Comparison of ENCODE assay signal across 15 cellular contexts in the genomic region with DNA sequence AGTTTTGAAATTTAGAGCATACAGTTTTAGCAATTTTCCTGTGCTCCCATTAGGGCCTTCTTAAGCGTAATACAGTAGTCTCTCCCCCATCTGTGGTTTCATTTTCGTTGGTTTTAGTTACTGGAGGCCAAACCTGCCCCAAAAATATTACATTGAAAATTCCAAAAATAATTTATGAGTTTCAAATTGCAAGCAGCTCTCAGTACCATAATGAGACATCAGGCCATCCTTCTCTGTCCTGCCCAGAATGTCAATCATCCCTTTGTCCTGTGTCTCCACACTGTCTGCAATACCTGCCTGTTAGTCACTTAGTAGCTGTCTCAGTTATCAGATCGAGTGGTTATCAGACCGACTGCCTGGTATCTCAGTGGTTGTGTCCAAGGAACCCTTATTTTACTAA. TPM values are rescaled to one million over a fixed set of nuclear protein-coding genes. Genes with fewer than 3 reads are reported as not detected.
DNase-seq lines count a peak whose midpoint lies in the region; ATAC-seq, FAIRE-seq and TF ChIP-seq lines count a peak whose summit lies in the region.
"Had no signal": no experiment of that assay in that cellular context is flagged by ENCODE, and none has a peak within 500 bp of the region (broad histone marks: within the 10 kb centered on the region; RNA-seq: fewer than 3 reads in every experiment).

No MANE protein-coding gene starts in this region.

- peaks cover under 1 to 8% (median 4%) of the 10 kb centered on the region in 6 donors for H3K9me3 Mint-ChIP-seq in immature natural killer cell

- TF ChIP-seq EP300 in ovary (IDR thresholded peaks at IDR 0.05) (no peak), HepG2 (IDR thresholded peaks at IDR 0.05; ENCODE audit: low read depth in 2 of 2, low read length in 2 of 2) (no peak), HepG2 (CRISPR knock-in tag; IDR thresholded peaks at IDR 0.05; ENCODE audit: borderline replicate concordance) (no peak)

- CTCF ChIA-PET in HepG2 (lab: Yijun Ruan, JAX; ENCODE audit: low intra/inter-chr PET ratio, low total read pairs): no interaction called here

- TF ChIP-seq POLR2A in prostate gland (IDR thresholded peaks at IDR 0.05) (no peak), ovary (IDR thresholded peaks at IDR 0.05) (no peak), HepG2 (IDR thresholded peaks at IDR 0.05; ENCODE audit: insufficient read depth in 1 of 2, low read depth in 2 of 2, low read length in 2 of 2) (no peak)

- peaks cover 4% of the 10 kb centered on the region for H3K9me3 ChIP-seq in osteoblast (ENCODE audit: low read depth, low read length)
- no peaks in the 10 kb centered on the region for H3K9me3 ChIP-seq in prostate gland
- H3K9me3 ChIP-seq in ovary: no peaks in the 10 kb centered on the region
- H3K9me3 ChIP-seq in HepG2 (ENCODE audit: low read length): peaks cover 5% of the 10 kb centered on the region; the same call in 1 of the 2 replicates
- H3K9me3 ChIP-seq: SJSA1 had no signal

- H3K27me3 Mint-ChIP-seq in immature natural killer cell (ENCODE audit: low read depth in 3 of 3): no peaks in the 10 kb centered on the region
- H3K27me3 Mint-ChIP-seq: CD4-positive, alpha-beta T cell; IgD-negative memory B cell had no signal

- peaks cover 19 to 27% of the 10 kb centered on the region in 2 donors for H3K4me1 Mint-ChIP-seq in immature natural killer cell

- BruUV-seq in HepG2 (replicated peaks; lab: Mats Ljungman, UMichigan): no TSS peak

- no peak for TF ChIP-seq RAD21 in HepG2 (CRISPR knock-in tag; IDR thresholded peaks at IDR 0.05)

- ATAC-seq in GM18858 (IDR thresholded peaks at IDR 0.05; ENCODE audit: unreplicated experiment) (peak; percentile 88), GM21423 (IDR thresholded peaks at IDR 0.05; ENCODE audit: unreplicated experiment) (peak; percentile 77), HG03066 (IDR thresholded peaks at IDR 0.05; ENCODE audit: low read depth, unreplicated experiment) (peak; percentile 79), HepG2 (no peak)

- H3K9ac ChIP-seq in HepG2 (ENCODE audit: insufficient read depth, low read depth, low read length): no peak overlapping the region

- H3K27ac ChIP-seq in osteoblast (ENCODE audit: low read depth, low read length) (no peak overlapping the region), prostate gland (no peak overlapping the region), ovary (no peak overlapping the region), HepG2 (ENCODE audit: extremely low read length, insufficient read depth, low read length) (no peak overlapping the region)
- H3K27ac ChIP-seq: epithelial cell of prostate, SJSA1, tibial artery had no signal

- H3K27me3 ChIP-seq in osteoblast (ENCODE audit: insufficient read depth, low read length) (no peaks in the 10 kb centered on the region), prostate gland (replicated peaks; ENCODE audit: insufficient read depth) (no peaks in the 10 kb centered on the region), ovary (no peaks in the 10 kb centered on the region), HepG2 (ENCODE audit: control insufficient read depth in 1 of 2, insufficient read depth in 2 of 2, low read length in 2 of 2) (no peaks in the 10 kb centered on the region)
- H3K27me3 ChIP-seq: SJSA1, tibial artery had no signal

- no peak overlapping the region for H3K4me2 ChIP-seq in osteoblast (ENCODE audit: insufficient read depth, low read length)
- no peak overlapping the region for H3K4me2 ChIP-seq in HepG2 (ENCODE audit: low read depth, low read length)

- H3K79me2 ChIP-seq in osteoblast (ENCODE audit: insufficient read depth, low read length) (no peaks in the 10 kb centered on the region), HepG2 (ENCODE audit: insufficient read depth, low read length) (no peaks in the 10 kb centered on the region)

- peaks cover 47 to 62% (median 47%) of the 10 kb centered on the region in 3 donors for H3K36me3 Mint-ChIP-seq in immature natural killer cell

- H3K4me3 Mint-ChIP-seq in immature natural killer cell: peak overlapping the region in 4 of 5 donors; percentile 2 to 46 (median 24)
- H3K4me3 Mint-ChIP-seq: CD4-positive, alpha-beta T cell; IgD-negative memory B cell had no signal

- DNase-seq in immature natural killer cell (no peak), osteoblast (ENCODE audit: insufficient read length, low spot score, missing footprints) (no peak), prostate gland (ENCODE audit: low spot score) (no peak), ovary (no peak), HepG2 (ENCODE audit: low spot score) (no peak)
- DNase-seq: activated CD4-positive, alpha-beta T cell treated with anti-CD3 and anti-CD28 coated beads, Interleukin-2, amount 50 U/mL, for 48 hours; CD4-positive, alpha-beta T cell; tibial artery had no signal

- H3K4me3 ChIP-seq in osteoblast (ENCODE audit: insufficient read depth, low read length): no peak overlapping the region
- no peak overlapping the region for H3K4me3 ChIP-seq in prostate gland
- no peak overlapping the region for H3K4me3 ChIP-seq in ovary
- no peak overlapping the region for H3K4me3 ChIP-seq in HepG2 (replicated peaks in 1 of 3; ENCODE audit: insufficient read depth in 1 of 3, low read depth in 2 of 3, low read length in 3 of 3)
- H3K4me3 ChIP-seq: SJSA1, tibial artery had no signal

- in situ Hi-C loops in HepG2 (cut with HindIII; ENCODE audit: extremely low pct_ligation_motif_present, low pct_unique_long_range_greater_than_20kb): no loop called here

- FAIRE-seq in HepG2 (lab: Jason Lieb, UNC): no peak
- FAIRE-seq: islet of Langerhans had no signal

- H3K36me3 ChIP-seq in osteoblast (ENCODE audit: insufficient read depth, low read length) (peaks cover 21% of the 10 kb centered on the region), prostate gland (no peaks in the 10 kb centered on the region), ovary (no peaks in the 10 kb centered on the region), HepG2 (replicated peaks in 1 of 2; ENCODE audit: control insufficient read depth in 1 of 2, insufficient read depth in 2 of 2, low read length in 2 of 2) (peaks cover 0 to 7% of the 10 kb centered on the region in 2 experiments; a peak in 2 of 5 replicates)

- H4K20me1 ChIP-seq in osteoblast (ENCODE audit: insufficient read depth, low read length): no peaks in the 10 kb centered on the region
- H4K20me1 ChIP-seq in HepG2 (ENCODE audit: insufficient read depth, low read length): no peaks in the 10 kb centered on the region

- no peak overlapping the region for H2AFZ ChIP-seq in osteoblast (ENCODE audit: low read length)
- H2AFZ ChIP-seq in HepG2 (ENCODE audit: low read length): no peak overlapping the region

- H3K4me1 ChIP-seq in osteoblast (ENCODE audit: insufficient read depth, low read length): peaks cover 8% of the 10 kb centered on the region
- H3K4me1 ChIP-seq in prostate gland (replicated peaks): no peaks in the 10 kb centered on the region
- H3K4me1 ChIP-seq in ovary (ENCODE audit: insufficient read depth): peaks cover 3% of the 10 kb centered on the region
- no peaks in the 10 kb centered on the region for H3K4me1 ChIP-seq in HepG2 (ENCODE audit: insufficient read depth, low read length)
- H3K4me1 ChIP-seq: SJSA1, tibial artery had no signal

- intact Hi-C loops in prostate gland (cut with DNase I) (no loop called here), ovary (cut with DNase I) (no loop called here), HepG2 (cut with micrococcal nuclease; ENCODE audit: unreplicated experiment) (no loop called here)

- POLR2A ChIA-PET in HepG2 (lab: Yijun Ruan, JAX): no interaction called here

- 82% methylated on average over 4 of the region's 4 CpGs for WGBS in prostate gland
- WGBS in ovary, 3 donors: 50 to 65% (median 54%) methylated on average over 4 of the region's 4 CpGs
- WGBS in HepG2 (ENCODE audit: low lambda C conversion rate): 88% methylated on average over 4 of the region's 4 CpGs

- H3K27ac Mint-ChIP-seq in immature natural killer cell: peak overlapping the region; percentile 34 to 92 (median 84)
- H3K27ac Mint-ChIP-seq: CD4-positive, alpha-beta T cell had no signal

- TF ChIP-seq CTCF in osteoblast (IDR thresholded peaks at IDR 0.05; ENCODE audit: extremely low read depth, low read depth, low read length) (no peak), prostate gland (IDR thresholded peaks at IDR 0.05) (no peak), ovary (IDR thresholded peaks at IDR 0.05) (no peak), HepG2 (CRISPR knock-in tag; IDR thresholded peaks at IDR 0.05) (no peak)

RNA-seq across cellular contexts. Expression of a gene that starts 45.4 kb away (rescaled TPM):
- polyA plus RNA-seq in immature natural killer cell (10 to 100 TPM; 28.8 to 44.7 (median 30.0) TPM), ovary (10 to 100 TPM; 25.3 to 39.5 TPM), HepG2 (2011; rRNA removed) (11.7 and 15.1 TPM in 2 replicates)
- total RNA-seq in osteoblast (52.8 and 56.6 TPM in 2 replicates), prostate gland (10 to 100 TPM; 42.5 to 43.2 TPM), ovary (10 to 100 TPM; 23.6 to 44.2 (median 29.8) TPM), HepG2 (2016; rRNA removed; fragmentation: Illumina TruSeq; extraction: Trizol) (43.4 and 63.3 TPM in 2 replicates)
- total RNA-seq in HepG2 (2016; cell fraction: cytosol; rRNA removed; fragmentation: Illumina TruSeq; extraction: Trizol; ENCODE audit: low read depth): 11.6 and 14.5 TPM in 2 replicates
- 47.0 and 64.0 TPM in 2 replicates for total RNA-seq in HepG2 (2016; cell fraction: insoluble cytoplasmic fraction; rRNA removed; fragmentation: Illumina TruSeq; extraction: Trizol)
- total RNA-seq in HepG2 (2016; cell fraction: membrane; rRNA removed; fragmentation: Illumina TruSeq; extraction: Trizol): 23.6 and 26.8 TPM in 2 replicates
- 27.5 and 30.7 TPM in 2 replicates for total RNA-seq in HepG2 (2016; cell fraction: nucleus; rRNA removed; fragmentation: Illumina TruSeq; extraction: Trizol)
- 7.7 and 10.1 TPM in 2 replicates for polyA plus RNA-seq in HepG2 (2011; cell fraction: cytosol; rRNA removed)
- polyA plus RNA-seq in HepG2 (2011; cell fraction: nucleus; rRNA removed): 5.4 and 8.1 TPM in 2 replicates
- 21.7 and 29.2 TPM in 2 replicates for polyA plus RNA-seq in HepG2 (2012)
- 5.4 and 6.0 TPM in 2 replicates for polyA plus RNA-seq in HepG2 (2016; cell fraction: cytosol; fragmentation: Illumina TruSeq; extraction: Trizol; ENCODE audit: low read depth)
- 54.5 and 59.4 TPM in 2 replicates for polyA plus RNA-seq in HepG2 (2016; cell fraction: insoluble cytoplasmic fraction; fragmentation: Illumina TruSeq; extraction: Trizol; ENCODE audit: low read depth)
- 12.4 and 14.9 TPM in 2 replicates for polyA plus RNA-seq in HepG2 (2016; cell fraction: membrane; fragmentation: Illumina TruSeq; extraction: Trizol; ENCODE audit: low read depth)
- 30.0 and 30.6 TPM in 2 replicates for polyA plus RNA-seq in HepG2 (2016; cell fraction: nucleus; fragmentation: Illumina TruSeq; extraction: Trizol; ENCODE audit: insufficient read depth, low read depth)
- polyA minus RNA-seq in HepG2 (2011; rRNA and poly(A)+ RNA removed; ENCODE audit: low replicate concordance): 6.8 and 9.4 TPM in 2 replicates
- polyA minus RNA-seq in HepG2 (2011; cell fraction: cytosol; rRNA and poly(A)+ RNA removed): 14.9 and 15.1 TPM in 2 replicates
- 27.2 and 30.6 TPM in 2 replicates for polyA minus RNA-seq in HepG2 (2011; cell fraction: nucleus; rRNA and poly(A)+ RNA removed)

RNA-seq across cellular contexts. Expression of a gene that starts 54.7 kb away (rescaled TPM):
- under 1 TPM in 2 of 3 donors, not detected in 1; 0.11 to 0.31 TPM for polyA plus RNA-seq in immature natural killer cell
- 1.4 and 1.8 TPM in 2 replicates for total RNA-seq in osteoblast
- 1 to 10 TPM in 1 of 2 donors, under 1 TPM in 1; 0.32 to 3.9 TPM for total RNA-seq in prostate gland
- 1 to 10 TPM; 1.7 to 3.2 (median 2.4) TPM for total RNA-seq in ovary
- under 1 TPM; 0.70 to 0.87 TPM for polyA plus RNA-seq in ovary
- 0.15 and 0.51 TPM in 2 replicates for total RNA-seq in HepG2 (2016; rRNA removed; fragmentation: Illumina TruSeq; extraction: Trizol)
- 0.81 and 1.5 TPM in 2 replicates for total RNA-seq in HepG2 (2016; cell fraction: cytosol; rRNA removed; fragmentation: Illumina TruSeq; extraction: Trizol; ENCODE audit: low read depth)
- 0.07 and 0.39 TPM in 2 replicates for total RNA-seq in HepG2 (2016; cell fraction: insoluble cytoplasmic fraction; rRNA removed; fragmentation: Illumina TruSeq; extraction: Trizol)
- 0.76 and 1.1 TPM in 2 replicates for total RNA-seq in HepG2 (2016; cell fraction: membrane; rRNA removed; fragmentation: Illumina TruSeq; extraction: Trizol)
- 0.94 and 1.4 TPM in 2 replicates for total RNA-seq in HepG2 (2016; cell fraction: nucleus; rRNA removed; fragmentation: Illumina TruSeq; extraction: Trizol)
- polyA plus RNA-seq in HepG2 (2011; rRNA removed): 0.26 and 0.34 TPM in 2 replicates
- polyA plus RNA-seq in HepG2 (2011; cell fraction: cytosol; rRNA removed): 0.01 and 0.12 TPM in 2 replicates
- 0.90 and 1.5 TPM in 2 replicates for polyA plus RNA-seq in HepG2 (2011; cell fraction: nucleus; rRNA removed)
- polyA plus RNA-seq in HepG2 (2012): 0.21 and 0.31 TPM in 2 replicates
- polyA plus RNA-seq in HepG2 (2016; cell fraction: cytosol; fragmentation: Illumina TruSeq; extraction: Trizol; ENCODE audit: low read depth): not detected in 2 replicates
- not detected in 2 replicates for polyA plus RNA-seq in HepG2 (2016; cell fraction: insoluble cytoplasmic fraction; fragmentation: Illumina TruSeq; extraction: Trizol; ENCODE audit: low read depth)
- polyA plus RNA-seq in HepG2 (2016; cell fraction: membrane; fragmentation: Illumina TruSeq; extraction: Trizol; ENCODE audit: low read depth): not detected in 2 replicates
- 0.64 and 1.1 TPM in 2 replicates for polyA plus RNA-seq in HepG2 (2016; cell fraction: nucleus; fragmentation: Illumina TruSeq; extraction: Trizol; ENCODE audit: insufficient read depth, low read depth)
- 1.4 TPM in 2 replicates for polyA minus RNA-seq in HepG2 (2011; rRNA and poly(A)+ RNA removed; ENCODE audit: low replicate concordance)
- not detected in 2 replicates for polyA minus RNA-seq in HepG2 (2011; cell fraction: cytosol; rRNA and poly(A)+ RNA removed)
- 2.1 and 2.3 TPM in 2 replicates for polyA minus RNA-seq in HepG2 (2011; cell fraction: nucleus; rRNA and poly(A)+ RNA removed)
